Comparison of ENCODE assay signal across 2 cellular contexts in the genomic region with DNA sequence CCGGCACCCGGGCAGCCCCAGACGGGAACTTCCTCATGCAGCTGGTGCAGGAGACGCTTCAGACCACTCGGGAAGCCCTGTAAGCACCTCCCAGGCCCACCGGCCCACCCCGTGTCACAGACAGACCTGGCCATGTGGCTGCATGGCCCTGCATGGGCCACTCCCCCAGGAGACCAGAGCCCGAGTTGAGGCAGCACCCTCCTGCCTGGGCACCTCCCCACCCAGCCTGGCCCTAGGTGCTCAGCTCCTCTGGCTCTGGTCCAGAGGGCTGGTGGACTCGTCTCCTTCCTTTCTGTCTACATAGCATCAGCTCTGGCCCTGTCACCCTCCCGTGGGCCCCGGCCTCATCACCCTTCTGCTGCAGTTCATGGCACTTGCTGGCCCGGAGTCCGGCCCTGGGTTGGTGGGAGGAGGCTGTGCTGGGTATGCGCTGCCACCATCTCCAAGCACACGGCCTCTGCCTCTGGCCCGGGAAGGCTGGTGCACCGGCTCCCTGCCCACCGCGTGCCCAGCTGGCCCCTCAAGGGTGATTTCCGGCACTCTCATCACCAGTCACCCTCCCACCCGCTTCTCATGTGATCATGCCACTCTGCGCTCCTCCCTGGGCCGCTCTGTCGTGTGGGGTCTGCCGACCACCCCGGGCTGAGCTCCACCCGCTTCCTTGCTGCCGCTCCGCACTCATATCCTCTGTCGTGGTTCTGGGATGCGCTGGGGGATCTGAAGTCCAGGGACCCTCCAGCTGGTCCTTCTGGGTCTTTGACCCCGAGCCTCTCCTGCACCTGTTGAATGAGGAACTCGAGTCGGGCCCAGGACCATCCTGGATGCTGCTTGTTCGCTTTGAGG.
TF ChIP-seq lines count a peak whose summit lies in the region.

No MANE protein-coding gene starts in this region.

TF ChIP-seq in SK-N-SH, 30 proteins besides CTCF, POLR2A, EP300 and RAD21 (continued from another document):
- no peak for TF ChIP-seq MXI1 (IDR thresholded peaks at IDR 0.05; ENCODE audit: low read depth, low read length)
- no peak for TF ChIP-seq NFIC (IDR thresholded peaks at IDR 0.05; ENCODE audit: borderline replicate concordance)
- TF ChIP-seq TAF1 (IDR thresholded peaks at IDR 0.05; ENCODE audit: borderline replicate concordance, low read depth, low read length) = no peak
- no peak for TF ChIP-seq REST (IDR thresholded peaks at IDR 0.05; ENCODE audit: low read depth, low read length)
- TF ChIP-seq POLR2AphosphoS5 (IDR thresholded peaks at IDR 0.05; ENCODE audit: low read depth, low read length) = no peak

TF ChIP-seq in SK-N-SH treated with all-trans-retinoic acid at 6 μM for 48 hours, 23 proteins besides CTCF, POLR2A, EP300 and RAD21 (continued from another document):
- no peak for TF ChIP-seq GLIS3 (CRISPR knock-in tag; IDR thresholded peaks at IDR 0.05)
- TF ChIP-seq CREB5 (CRISPR knock-in tag; IDR thresholded peaks at IDR 0.05; ENCODE audit: low read depth) = no peak
- TF ChIP-seq OSR1 (CRISPR knock-in tag; IDR thresholded peaks at IDR 0.05) = no peak
- no peak for TF ChIP-seq PATZ1 (CRISPR knock-in tag; IDR thresholded peaks at IDR 0.05; ENCODE audit: borderline replicate concordance)
- TF ChIP-seq ZC3H10 (CRISPR knock-in tag; IDR thresholded peaks at IDR 0.05) = no peak
- no peak for TF ChIP-seq ISL1 (CRISPR knock-in tag; IDR thresholded peaks at IDR 0.05)
- no peak for TF ChIP-seq ZNF8 (CRISPR knock-in tag; IDR thresholded peaks at IDR 0.05)
- no peak for TF ChIP-seq ZFP30 (CRISPR knock-in tag; IDR thresholded peaks at IDR 0.05)
- TF ChIP-seq BACH2 (CRISPR knock-in tag; IDR thresholded peaks at IDR 0.05; ENCODE audit: borderline replicate concordance) = no peak
TF ChIP-seq in SK-N-SH treated with all-trans-retinoic acid at 6 μM for 48 hours: peak in this region for 0.
